27 cellular contexts compared by ENCODE assay signal in genomic region chr15:95646484-95646883, GRCh38.
"Had no signal": no experiment of that assay in that cellular context is flagged by ENCODE, and none has a peak within 500 bp of the region (broad histone marks: within the 10 kb centered on the region; RNA-seq: fewer than 3 reads in every experiment).

No MANE protein-coding gene starts in this region.

- H3K27ac Mint-ChIP-seq: mesothelial cell of epicardium, naive B cell had no signal

- H3K36me3 Mint-ChIP-seq: mesothelial cell of epicardium, naive B cell had no signal

- FAIRE-seq: colon, endometrium, islet of Langerhans, keratinocyte had no signal

- H3K4me1 ChIP-seq: esophagus squamous epithelium, gastrocnemius medialis, heart right ventricle, left ventricle myocardium inferior, lower lobe of right lung had no signal

- ATAC-seq: esophagus mucosa, gastrocnemius medialis, heart right ventricle, left cardiac atrium, lower lobe of right lung, mucosa of descending colon had no signal

- H3K4me3 ChIP-seq: coronary artery, dorsolateral prefrontal cortex, esophagus squamous epithelium, gastrocnemius medialis, heart right ventricle, left ventricle myocardium inferior, lower lobe of right lung, mucosa of descending colon had no signal

- DNase-seq: dermis blood vessel endothelial cell; dorsolateral prefrontal cortex; effector CD4-positive, alpha-beta T cell; effector memory CD4-positive, alpha-beta T cell; erythroblast; esophagus squamous epithelium; foreskin fibroblast; foreskin melanocyte; gastrocnemius medialis; glutamatergic neuron; head of caudate nucleus; heart right ventricle; hippocampal formation; left cardiac atrium; left ventricle myocardium inferior; lower lobe of right lung; mesenchymal stem cell; mucosa of descending colon; naive B cell had no signal

- H3K9me3 Mint-ChIP-seq: mesothelial cell of epicardium had no signal

- H3K27me3 ChIP-seq: esophagus squamous epithelium, gastrocnemius medialis had no signal

- H3K36me3 ChIP-seq: esophagus squamous epithelium, gastrocnemius medialis, heart right ventricle, left ventricle myocardium inferior, lower lobe of right lung had no signal

- H3K9me3 ChIP-seq: esophagus squamous epithelium, gastrocnemius medialis, heart right ventricle, left ventricle myocardium inferior, lower lobe of right lung, mucosa of descending colon had no signal

- H3K4me3 Mint-ChIP-seq: mesothelial cell of epicardium, naive B cell had no signal

- H3K27ac ChIP-seq: coronary artery, dorsolateral prefrontal cortex, epithelial cell of prostate, esophagus squamous epithelium, gastrocnemius medialis, heart right ventricle, left ventricle myocardium inferior, lower lobe of right lung had no signal

- H3K4me1 Mint-ChIP-seq: naive B cell had no signal

- H3K27me3 Mint-ChIP-seq: naive B cell had no signal
